In genomic region chr10:79434223-79434687, GRCh38 we compare ENCODE assay signal across 10 cellular contexts. TPM values are rescaled to one million over a fixed set of nuclear protein-coding genes. Genes with fewer than 3 reads are reported as not detected.
DNase-seq lines count a peak whose midpoint lies in the region; ATAC-seq and TF ChIP-seq lines count a peak whose summit lies in the region.
"Had no signal": no experiment of that assay in that cellular context is flagged by ENCODE, and none has a peak within 500 bp of the region (broad histone marks: within the 10 kb centered on the region; RNA-seq: fewer than 3 reads in every experiment).

No MANE protein-coding gene starts in this region.

- no peak for TF ChIP-seq CTCF in liver (IDR thresholded peaks at IDR 0.05; ENCODE audit: low read depth, low read length, missing input control)

- peak; percentile 26 for DNase-seq in activated CD4-positive, alpha-beta T cell treated with anti-CD3 and anti-CD28 coated beads for 48 hours
- no peak for DNase-seq in activated CD4-positive, alpha-beta T cell treated with anti-CD3 and anti-CD28 coated beads, Interleukin-2, amount 50 U/mL, for 4 hours
- DNase-seq in adipocyte (ENCODE audit: low read depth) = no peak
- no peak for DNase-seq in AG20443 (ENCODE audit: low spot score)
- DNase-seq in T-helper 9 cell = no peak
- DNase-seq: NCI-H510A treated with DMSO at 0.1 percent for 48 hours had no signal

- no peak for TF ChIP-seq RAD21 in liver (IDR thresholded peaks at IDR 0.05)

- ATAC-seq in HG02763 (IDR thresholded peaks at IDR 0.05; ENCODE audit: unreplicated experiment) = no peak
- ATAC-seq: A549 had no signal

- 83% methylated on average over 5 of the region's 5 CpGs for WGBS in liver

- no peaks in the 10 kb centered on the region for H3K9me3 ChIP-seq in adipocyte (ENCODE audit: control insufficient read depth, low read length)
- H3K9me3 ChIP-seq in liver (ENCODE audit: control insufficient read depth in 4 of 4, low read length in 3 of 4) = no peaks in the 10 kb centered on the region
- H3K9me3 ChIP-seq: A549 had no signal

- peak overlapping the region; percentile 36 to 39 for H3K27ac ChIP-seq in liver (ENCODE audit: low read depth in 1 of 2, low read length in 2 of 2)
- peak overlapping the region; percentile 54 for H3K27ac ChIP-seq in temporal lobe (ENCODE audit: low read depth, low read length)
- H3K27ac ChIP-seq: A549 had no signal

- H3K27me3 ChIP-seq in adipocyte (replicated peaks; ENCODE audit: control insufficient read depth, insufficient read depth, low read length) (no peaks in the 10 kb centered on the region), liver (ENCODE audit: control insufficient read depth in 4 of 4, insufficient read depth in 4 of 4, low read length in 3 of 4) (no peaks in the 10 kb centered on the region)

- peak overlapping the region; percentile 70 for H3K4me3 ChIP-seq in adipocyte (ENCODE audit: low read length)
- H3K4me3 ChIP-seq in liver (ENCODE audit: low read depth in 1 of 3, low read length in 3 of 3) = no peak overlapping the region
- H3K4me3 ChIP-seq: A549 had no signal

- H3K4me1 ChIP-seq in adipocyte (ENCODE audit: control insufficient read depth, insufficient read depth, low read length) = peaks cover 94% of the 10 kb centered on the region
- H3K4me1 ChIP-seq in liver (ENCODE audit: control insufficient read depth in 4 of 4, insufficient read depth in 4 of 4, low read length in 3 of 4) = peaks cover 4 to 41% (median 20%) of the 10 kb centered on the region in 4 donors

- H3K36me3 ChIP-seq in adipocyte (ENCODE audit: control insufficient read depth, insufficient read depth, low read length, severe bottlenecking) (peaks cover 64% of the 10 kb centered on the region), liver (ENCODE audit: control insufficient read depth in 4 of 4, insufficient read depth in 3 of 4, low read depth in 1 of 4, low read length in 3 of 4) (peaks cover 1 to 28% (median 15%) of the 10 kb centered on the region in 4 donors)

- H3K9ac ChIP-seq in adipocyte (ENCODE audit: low read length) (peak overlapping the region; percentile 95), liver (ENCODE audit: low read depth in 1 of 2, low read length in 2 of 2) (no peak overlapping the region)

TF ChIP-seq in liver, 16 proteins besides CTCF, POLR2A, EP300 and RAD21:
- TF ChIP-seq ZBTB33 (IDR thresholded peaks at IDR 0.05) = no peak
- no peak for TF ChIP-seq RXRA (IDR thresholded peaks at IDR 0.05)
- TF ChIP-seq TAF1 (conservative IDR thresholded peaks at IDR 0.05) = no peak
- no peak for TF ChIP-seq GABPA (IDR thresholded peaks at IDR 0.05 in 1 of 2, conservative IDR thresholded peaks at IDR 0.05 in 1 of 2)
- no peak for TF ChIP-seq HNF4A (conservative IDR thresholded peaks at IDR 0.05)

RNA-seq across cellular contexts. Expression of gene ZCCHC24, which starts 11.2 kb away (rescaled TPM):
- total RNA-seq in liver = 10 to 100 TPM in 1 of 2 donors, 1 to 10 TPM in 1; 7.8 to 23.9 TPM
- polyA plus RNA-seq in liver = 10 to 100 TPM; 13.2 to 16.4 TPM
- 5.7 TPM for total RNA-seq in temporal lobe
